9 cellular contexts compared by ENCODE assay signal in genomic region chr1:110196917-110197782, GRCh38. TPM values are rescaled to one million over a fixed set of nuclear protein-coding genes. Genes with fewer than 3 reads are reported as not detected.
DNase-seq lines count a peak whose midpoint lies in the region; ATAC-seq, FAIRE-seq and TF ChIP-seq lines count a peak whose summit lies in the region.
"Had no signal": no experiment of that assay in that cellular context is flagged by ENCODE, and none has a peak within 500 bp of the region (broad histone marks: within the 10 kb centered on the region; RNA-seq: fewer than 3 reads in every experiment).

No MANE protein-coding gene starts in this region.

- H3K4me2 ChIP-seq in GM12878 (ENCODE audit: control insufficient read depth, insufficient read depth), result no peak overlapping the region
- no peak overlapping the region for H3K4me2 ChIP-seq in keratinocyte (ENCODE audit: control insufficient read depth, extremely low read depth, insufficient read depth, low read depth, low read length)

- H3K9me1 ChIP-seq in keratinocyte (ENCODE audit: control insufficient read depth, extremely low read depth, insufficient read depth, low read length), result no peaks in the 10 kb centered on the region

- POLR2A ChIA-PET in GM12878 (lab: Charles Lee), result no interaction called here

- CTCF ChIA-PET in GM12878 (lab: Yijun Ruan, JAX), result interaction anchor here (0.6 to 3.4 kb wide), 41 partner anchors 10 to 422 kb away, joined by 3 to 78 read pairs (median 4); partner anchors contain the start of genes LAMTOR5 and RBM15

- H2AFZ ChIP-seq in GM12878 (ENCODE audit: control insufficient read depth, low read depth, low read length), result no peak overlapping the region
- H2AFZ ChIP-seq in keratinocyte (ENCODE audit: control insufficient read depth, low read length), result no peak overlapping the region

- H3K9me3 ChIP-seq in GM12878 (replicated peaks; ENCODE audit: control insufficient read depth, insufficient read depth, low read length), result no peaks in the 10 kb centered on the region
- H3K9me3 ChIP-seq in keratinocyte (ENCODE audit: control insufficient read depth, low read depth, low read length), result no peaks in the 10 kb centered on the region

- peak; percentile 87 to 92 (median 91) for TF ChIP-seq CTCF in GM12878 (IDR thresholded peaks at IDR 0.05 in 2 of 3, conservative IDR thresholded peaks at IDR 0.05 in 1 of 3; ENCODE audit: control insufficient read depth in 2 of 3, extremely low read depth in 1 of 3, insufficient read depth in 1 of 3, low read depth in 3 of 3, low read length in 3 of 3)
- peak; percentile 85 to 96 (median 96) for TF ChIP-seq CTCF in keratinocyte (optimal IDR thresholded peaks at IDR 0.05 in 1 of 3, IDR thresholded peaks at IDR 0.05 in 1 of 3, conservative IDR thresholded peaks at IDR 0.05 in 1 of 3; ENCODE audit: extremely low read depth in 1 of 3, insufficient read depth in 2 of 3, low read length in 3 of 3)

- H3K36me3 ChIP-seq in GM12878 (ENCODE audit: control insufficient read depth in 2 of 2, insufficient read depth in 2 of 2, low read length in 1 of 2) (no peaks in the 10 kb centered on the region), keratinocyte (ENCODE audit: control insufficient read depth in 2 of 2, extremely low read depth in 1 of 2, insufficient read depth in 2 of 2, low read length in 2 of 2) (no peaks in the 10 kb centered on the region)

- DNase-seq in Caki2 (ENCODE audit: low read depth) (peak; percentile 49), NCI-H1105 (lab: John Stamatoyannopoulos, UW) (peak; percentile 52), T follicular helper cell (ENCODE audit: low read depth) (peak; percentile 29), GM12878 (ENCODE audit: low read depth, low spot score) (no peak), keratinocyte (ENCODE audit: low read depth, low spot score) (peak; percentile 48)
- DNase-seq in stimulated activated CD4-positive, alpha-beta T cell treated with anti-CD3 and anti-CD28 coated beads, TNF-alpha, amount 100 ng/mL, for 24 hours (ENCODE audit: low read depth in 3 of 3), result peak; percentile 26 to 39 (median 31)

- TF ChIP-seq EP300 in GM12878 (IDR thresholded peaks at IDR 0.05; ENCODE audit: borderline replicate concordance in 1 of 2, control insufficient read depth in 1 of 2, low read depth in 2 of 2, low read length in 2 of 2), result no peak

- in situ Hi-C loops in Caki2 (cut with HindIII; ENCODE audit: low pct_unique_long_range_greater_than_20kb, low sequenced_read_pairs) (no loop called here), GM12878 (cut with MboI) (no loop called here)

- RAD21 ChIA-PET in GM12878 (lab: Charles Lee; ENCODE audit: unreplicated experiment), result interaction anchor here (0.9 to 2.3 kb wide), 9 partner anchors 10 to 299 kb away, joined by 3 to 20 read pairs (median 4); no protein-coding TSS in a partner anchor

- no peaks in the 10 kb centered on the region for H4K20me1 ChIP-seq in GM12878 (ENCODE audit: control insufficient read depth, insufficient read depth)
- no peaks in the 10 kb centered on the region for H4K20me1 ChIP-seq in keratinocyte (ENCODE audit: control insufficient read depth, extremely low read depth, insufficient read depth, low read length)

- dilution Hi-C loops in keratinocyte (cut with MboI; ENCODE audit: extremely low pct_ligation_motif_present, low sequenced_read_pairs), result no loop called here

- ATAC-seq in GM21576 (IDR thresholded peaks at IDR 0.05; ENCODE audit: unreplicated experiment) (peak; percentile 59), GM12878 (peak; percentile 98), HG03196 (IDR thresholded peaks at IDR 0.05; ENCODE audit: unreplicated experiment) (no peak)

- intact Hi-C loops in GM12878 (cut with micrococcal nuclease; ENCODE audit: unreplicated experiment), result no loop called here

- H3K9ac ChIP-seq in GM12878 (ENCODE audit: control insufficient read depth, insufficient read depth, low read length), result no peak overlapping the region
- no peak overlapping the region for H3K9ac ChIP-seq in keratinocyte (ENCODE audit: control insufficient read depth, extremely low read depth, insufficient read depth, low read length)

- SMC1A ChIA-PET in GM12878 (lab: Charles Lee; ENCODE audit: uncharacterized antibody, unreplicated experiment), result interaction anchor here (1.1 to 3.5 kb wide), 8 partner anchors 10 to 305 kb away, joined by 3 to 23 read pairs (median 6); no protein-coding TSS in a partner anchor

- H3K79me2 ChIP-seq in GM12878 (ENCODE audit: control insufficient read depth, insufficient read depth, low read length), result no peaks in the 10 kb centered on the region
- H3K79me2 ChIP-seq in keratinocyte (ENCODE audit: control insufficient read depth, insufficient read depth, low read length), result no peaks in the 10 kb centered on the region

- no peaks in the 10 kb centered on the region for H3K4me1 ChIP-seq in GM12878 (ENCODE audit: control insufficient read depth, insufficient read depth, low read length)
- H3K4me1 ChIP-seq in keratinocyte (ENCODE audit: control insufficient read depth, extremely low read depth, insufficient read depth, low read length), result no peaks in the 10 kb centered on the region

- TF ChIP-seq RAD21 in GM12878 (IDR thresholded peaks at IDR 0.05; ENCODE audit: insufficient read depth, low read depth, low read length), result peak; percentile 61

- WGBS in GM12878 (ENCODE audit: insufficient coverage, insufficient replicate concordance, low lambda C conversion rate, missing lambda C conversion rate), result 42% methylated on average over 12 of the region's 12 CpGs

- no TSS peak for BruUV-seq in GM12878 (replicated peaks; lab: Mats Ljungman, UMichigan)

- H3K27me3 ChIP-seq in GM12878 (replicated peaks in 1 of 2; ENCODE audit: control insufficient read depth in 2 of 2, insufficient read depth in 2 of 2, low read length in 1 of 2) (peaks cover 0 to 2% of the 10 kb centered on the region in 2 experiments; a peak in 2 of 4 replicates), keratinocyte (ENCODE audit: control insufficient read depth, extremely low read depth, insufficient read depth, low read length) (peaks cover 3% of the 10 kb centered on the region)

- FAIRE-seq in GM12878 (lab: Jason Lieb, UNC) (peak; percentile 92), keratinocyte (lab: Jason Lieb, UNC) (peak; percentile 67)

- H3K4me3 ChIP-seq in GM12878, result no peak overlapping the region
- H3K4me3 ChIP-seq in keratinocyte (ENCODE audit: control insufficient read depth in 2 of 3, extremely low read depth in 1 of 3, insufficient read depth in 2 of 3, low read depth in 1 of 3, low read length in 3 of 3), result no peak overlapping the region
- H3K4me3 ChIP-seq: skin epidermis had no signal

- TF ChIP-seq POLR2A in GM12878 (IDR thresholded peaks at IDR 0.05; ENCODE audit: low read depth, low read length), result no peak

- no peak overlapping the region for H3K27ac ChIP-seq in GM12878 (ENCODE audit: control insufficient read depth, insufficient read depth)
- H3K27ac ChIP-seq in keratinocyte (ENCODE audit: control insufficient read depth, insufficient read depth, low read length), result no peak overlapping the region
- H3K27ac ChIP-seq: skin epidermis had no signal

RNA-seq across cellular contexts. Expression of gene KCNC4, which starts 13.0 kb away (rescaled TPM):
- 1.1 and 4.9 TPM in 2 replicates for total RNA-seq in Caki2 (2014; rRNA removed; shearing (Covaris generic); ENCODE audit: low replicate concordance)
- 45.1 and 50.7 TPM in 2 replicates for total RNA-seq in GM12878 (2013; cell fraction: nucleolus; rRNA removed)
- 0.45 and 0.93 TPM in 2 replicates for total RNA-seq in GM12878 (2014; rRNA removed)
- 0.22 and 0.28 TPM in 2 replicates for total RNA-seq in GM12878 (2014; rRNA removed; fragmentation: Illumina TruSeq; extraction: Trizol)
- total RNA-seq in GM12878 (2021), result 1.7 and 1.8 TPM in 2 replicates
- 0.21 TPM for polyA plus RNA-seq in GM12878 (2011; ENCODE audit: low read depth)
- polyA plus RNA-seq in GM12878 (2011; rRNA removed), result 0.62 and 1.2 TPM in 2 replicates
- polyA plus RNA-seq in GM12878 (2011; cell fraction: cytosol; rRNA removed), result 1.2 and 1.3 TPM in 2 replicates
- 8.7 and 9.2 TPM in 2 replicates for polyA plus RNA-seq in GM12878 (2011; cell fraction: nucleus; rRNA removed)
- polyA plus RNA-seq in GM12878 (2012), result 0.45 and 1.1 TPM in 2 replicates
- 0.25 and 0.26 TPM in 2 replicates for polyA plus RNA-seq in GM12878 (2014; fragmentation: Illumina TruSeq; extraction: Trizol)
- polyA plus RNA-seq in GM12878 (2014; fragmentation: Nextera tagmentation; extraction: Ambion mirVana), result under 1 TPM; 0.06 to 0.16 TPM
- polyA plus RNA-seq in GM12878 (2014; rRNA removed), result 0.83 and 0.90 TPM in 2 replicates
- under 1 TPM; 0.06 to 0.47 TPM for polyA plus RNA-seq in GM12878 (2016; fragmentation: Nextera tagmentation; extraction: Ambion mirVana)
- polyA minus RNA-seq in GM12878 (2011; rRNA and poly(A)+ RNA removed), result 2.7 TPM in 2 replicates
- 0.40 and 0.62 TPM in 2 replicates for polyA minus RNA-seq in GM12878 (2011; cell fraction: cytosol; rRNA and poly(A)+ RNA removed)
- 3.0 and 4.0 TPM in 2 replicates for polyA minus RNA-seq in GM12878 (2011; cell fraction: nucleus; rRNA and poly(A)+ RNA removed)
- polyA plus RNA-seq in keratinocyte, result 1.3 to 2.8 TPM (median 2.2 TPM) in 3 replicates
- 1.2 TPM for polyA plus RNA-seq in keratinocyte (2011; ENCODE audit: low read depth)
- polyA plus RNA-seq in keratinocyte (2011; cell fraction: cytosol; rRNA removed), result 1.8 and 2.4 TPM in 2 replicates
- 7.5 and 8.0 TPM in 2 replicates for polyA plus RNA-seq in keratinocyte (2011; cell fraction: nucleus; rRNA removed)
- polyA plus RNA-seq in keratinocyte (2012; ENCODE audit: low replicate concordance), result 1.8 and 4.9 TPM in 2 replicates
- polyA minus RNA-seq in keratinocyte, result 3.7 to 11.0 TPM (median 4.6 TPM) in 3 replicates
- 4.4 TPM for polyA minus RNA-seq in keratinocyte (2011; cell fraction: cytosol; rRNA and poly(A)+ RNA removed)
- polyA minus RNA-seq in keratinocyte (2011; cell fraction: nucleus; rRNA and poly(A)+ RNA removed), result 4.9 and 5.7 TPM in 2 replicates

RNA-seq across cellular contexts. Expression of gene SLC6A17, which starts 46.9 kb away (rescaled TPM):
- 1.3 and 3.2 TPM in 2 replicates for total RNA-seq in Caki2 (2014; rRNA removed; shearing (Covaris generic); ENCODE audit: low replicate concordance)
- total RNA-seq in GM12878 (2013; cell fraction: nucleolus; rRNA removed), result not detected in 2 replicates
- total RNA-seq in GM12878 (2014; rRNA removed), result not detected in 2 replicates
- total RNA-seq in GM12878 (2014; rRNA removed; fragmentation: Illumina TruSeq; extraction: Trizol), result not detected in 2 replicates
- not detected in 2 replicates for total RNA-seq in GM12878 (2021)
- not detected for polyA plus RNA-seq in GM12878 (2011; ENCODE audit: low read depth)
- not detected in 2 replicates for polyA plus RNA-seq in GM12878 (2011; rRNA removed)
- polyA plus RNA-seq in GM12878 (2011; cell fraction: cytosol; rRNA removed), result not detected in 2 replicates
- not detected in 2 replicates for polyA plus RNA-seq in GM12878 (2011; cell fraction: nucleus; rRNA removed)
- polyA plus RNA-seq in GM12878 (2012), result not detected in 2 replicates
- polyA plus RNA-seq in GM12878 (2014; fragmentation: Illumina TruSeq; extraction: Trizol), result not detected in 2 replicates
- polyA plus RNA-seq in GM12878 (2014; fragmentation: Nextera tagmentation; extraction: Ambion mirVana), result not detected
- polyA plus RNA-seq in GM12878 (2014; rRNA removed), result not detected in 2 replicates
- not detected for polyA plus RNA-seq in GM12878 (2016; fragmentation: Nextera tagmentation; extraction: Ambion mirVana)
- not detected in 2 replicates for polyA minus RNA-seq in GM12878 (2011; rRNA and poly(A)+ RNA removed)
- not detected in 2 replicates for polyA minus RNA-seq in GM12878 (2011; cell fraction: cytosol; rRNA and poly(A)+ RNA removed)
- polyA minus RNA-seq in GM12878 (2011; cell fraction: nucleus; rRNA and poly(A)+ RNA removed), result not detected in 2 replicates
- 0.07 to 0.25 TPM (median 0.13 TPM) in 3 replicates for polyA plus RNA-seq in keratinocyte
- not detected for polyA plus RNA-seq in keratinocyte (2011; ENCODE audit: low read depth)
- 0.04 and 0.25 TPM in 2 replicates for polyA plus RNA-seq in keratinocyte (2011; cell fraction: cytosol; rRNA removed)
- 0.24 and 0.33 TPM in 2 replicates for polyA plus RNA-seq in keratinocyte (2011; cell fraction: nucleus; rRNA removed)
- polyA plus RNA-seq in keratinocyte (2012; ENCODE audit: low replicate concordance), result 0.06 and 0.14 TPM in 2 replicates
- 0.13 to 0.32 TPM (median 0.26 TPM) in 3 replicates for polyA minus RNA-seq in keratinocyte
- polyA minus RNA-seq in keratinocyte (2011; cell fraction: cytosol; rRNA and poly(A)+ RNA removed), result 2.9 TPM
- 0.53 and 0.54 TPM in 2 replicates for polyA minus RNA-seq in keratinocyte (2011; cell fraction: nucleus; rRNA and poly(A)+ RNA removed)
